Comparison of ENCODE assay signal across 20 cellular contexts in the genomic region with DNA sequence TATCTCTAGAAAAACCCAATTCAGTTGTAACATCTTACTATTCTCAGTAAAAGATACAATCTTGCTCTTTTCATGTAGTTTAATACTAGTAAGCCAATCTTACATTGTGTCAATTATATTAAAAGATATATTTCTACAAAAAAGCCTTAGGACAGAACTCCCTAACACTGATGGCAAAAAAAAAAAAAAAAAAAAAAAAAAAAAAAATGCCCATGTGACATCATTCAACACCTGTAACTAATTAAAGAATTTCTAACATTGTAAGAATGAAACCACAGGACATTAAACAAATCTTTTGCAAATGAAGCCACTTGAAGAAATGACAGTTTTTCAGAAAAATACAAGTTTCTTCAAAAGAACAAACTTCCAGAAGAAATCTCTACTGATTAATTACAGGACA.
DNase-seq lines count a peak whose midpoint lies in the region; ATAC-seq and TF ChIP-seq lines count a peak whose summit lies in the region.
"Had no signal": no experiment of that assay in that cellular context is flagged by ENCODE, and none has a peak within 500 bp of the region (broad histone marks: within the 10 kb centered on the region; RNA-seq: fewer than 3 reads in every experiment).

No MANE protein-coding gene starts in this region.

- H3K27me3 ChIP-seq in adipocyte (replicated peaks; ENCODE audit: control insufficient read depth, insufficient read depth, low read length): no peaks in the 10 kb centered on the region
- no peaks in the 10 kb centered on the region for H3K27me3 ChIP-seq in stomach
- H3K27me3 ChIP-seq: BLaER1, SJSA1 had no signal

- H3K27ac ChIP-seq in stomach: no peak overlapping the region
- H3K27ac ChIP-seq: BLaER1, SJSA1 had no signal

- BruUV-seq in Calu3 (replicated peaks; lab: Mats Ljungman, UMichigan): no TSS peak

- CTCF ChIA-PET in Calu3 (lab: Charles Lee): no interaction called here

- H3K9ac ChIP-seq in adipocyte (ENCODE audit: low read length): no peak overlapping the region
- H3K9ac ChIP-seq: BLaER1 had no signal

- no peak for DNase-seq in activated naive CD8-positive, alpha-beta T cell treated with anti-CD3 and anti-CD28 coated beads, Interleukin-2, amount 50 U/mL, for 24 hours
- DNase-seq in adipocyte (ENCODE audit: low read depth): peak; percentile 22
- peak; percentile 40 for DNase-seq in fibroblast of peridontal ligament (ENCODE audit: extremely low read depth)
- DNase-seq in NCI-H2081 treated with DMSO at 0.1 percent for 48 hours (lab: John Stamatoyannopoulos, UW): no peak
- DNase-seq in stomach: no peak
- no peak for DNase-seq in Calu3
- DNase-seq: CD4-positive, CD25-positive, alpha-beta regulatory T cell; DMS53; MV-4-11; NCI-H1105; NCI-H2029; NCI-H446 treated with DMSO at 0.1 percent for 48 hours; NCI-H526; Right ventricle myocardium superior; RPMI8226 had no signal

- TF ChIP-seq EP300 in stomach (IDR thresholded peaks at IDR 0.05): no peak

- peaks cover 42% of the 10 kb centered on the region for H3K4me1 Mint-ChIP-seq in activated naive CD8-positive, alpha-beta T cell (ENCODE audit: low read depth)
- H3K4me1 Mint-ChIP-seq in activated naive CD8-positive, alpha-beta T cell treated with anti-CD3 and anti-CD28 coated beads, Interleukin-2, amount 50 U/mL, for 24 hours: peaks cover 26% of the 10 kb centered on the region
- no peaks in the 10 kb centered on the region for H3K4me1 Mint-ChIP-seq in Calu3 (ENCODE audit: low read depth, unreplicated experiment)

- ATAC-seq in activated naive CD8-positive, alpha-beta T cell treated with anti-CD3 and anti-CD28 coated beads, Interleukin-2, amount 50 U/mL, for 24 hours: no peak
- ATAC-seq: HCT116, K562 had no signal

- peaks cover 22% of the 10 kb centered on the region for H3K36me3 Mint-ChIP-seq in activated naive CD8-positive, alpha-beta T cell
- peaks cover 14% of the 10 kb centered on the region for H3K36me3 Mint-ChIP-seq in activated naive CD8-positive, alpha-beta T cell treated with anti-CD3 and anti-CD28 coated beads, Interleukin-2, amount 50 U/mL, for 24 hours (ENCODE audit: low read depth)
- no peaks in the 10 kb centered on the region for H3K36me3 Mint-ChIP-seq in Calu3 (ENCODE audit: insufficient read depth, unreplicated experiment)

- H3K9me3 Mint-ChIP-seq in activated naive CD8-positive, alpha-beta T cell (ENCODE audit: low read depth): peaks cover 7% of the 10 kb centered on the region
- H3K9me3 Mint-ChIP-seq in activated naive CD8-positive, alpha-beta T cell treated with anti-CD3 and anti-CD28 coated beads, Interleukin-2, amount 50 U/mL, for 24 hours: peaks cover 15% of the 10 kb centered on the region
- no peaks in the 10 kb centered on the region for H3K9me3 Mint-ChIP-seq in Calu3 (ENCODE audit: low read depth, unreplicated experiment)

- peak overlapping the region; percentile 12 for H3K27ac Mint-ChIP-seq in activated naive CD8-positive, alpha-beta T cell
- H3K27ac Mint-ChIP-seq in activated naive CD8-positive, alpha-beta T cell treated with anti-CD3 and anti-CD28 coated beads, Interleukin-2, amount 50 U/mL, for 24 hours: no peak overlapping the region
- H3K27ac Mint-ChIP-seq in Calu3 (ENCODE audit: unreplicated experiment): no peak overlapping the region
- H3K27ac Mint-ChIP-seq: CD4-positive, CD25-positive, alpha-beta regulatory T cell had no signal

- H3K4me1 ChIP-seq in adipocyte (ENCODE audit: control insufficient read depth, insufficient read depth, low read length) (peaks cover 18% of the 10 kb centered on the region), stomach (peaks cover 0 to 6% (median 0%) of the 10 kb centered on the region in 4 donors)
- H3K4me1 ChIP-seq: BLaER1 had no signal

- H3K36me3 ChIP-seq in adipocyte (ENCODE audit: control insufficient read depth, insufficient read depth, low read length, severe bottlenecking) (no peaks in the 10 kb centered on the region), stomach (no peaks in the 10 kb centered on the region)
- H3K36me3 ChIP-seq: BLaER1 had no signal

- no peak for TF ChIP-seq POLR2A in stomach (IDR thresholded peaks at IDR 0.05)

- intact Hi-C loops in stomach (cut with DNase I; ENCODE audit: low total_unique reads) (no loop called here), Calu3 (cut with micrococcal nuclease; ENCODE audit: unreplicated experiment) (no loop called here)

- TF ChIP-seq CTCF in stomach (IDR thresholded peaks at IDR 0.05) (no peak), Calu3 (IDR thresholded peaks at IDR 0.05; ENCODE audit: unreplicated experiment) (no peak)

- no peaks in the 10 kb centered on the region for H3K9me3 ChIP-seq in adipocyte (ENCODE audit: control insufficient read depth, low read length)
- no peaks in the 10 kb centered on the region for H3K9me3 ChIP-seq in stomach
- H3K9me3 ChIP-seq: SJSA1 had no signal

- H3K4me3 ChIP-seq in adipocyte (ENCODE audit: low read length): no peak overlapping the region
- no peak overlapping the region for H3K4me3 ChIP-seq in stomach
- H3K4me3 ChIP-seq: BLaER1, K562, SJSA1 had no signal

- no peaks in the 10 kb centered on the region for H3K27me3 Mint-ChIP-seq in activated naive CD8-positive, alpha-beta T cell
- no peaks in the 10 kb centered on the region for H3K27me3 Mint-ChIP-seq in activated naive CD8-positive, alpha-beta T cell treated with anti-CD3 and anti-CD28 coated beads, Interleukin-2, amount 50 U/mL, for 24 hours
- no peaks in the 10 kb centered on the region for H3K27me3 Mint-ChIP-seq in Calu3 (ENCODE audit: unreplicated experiment)
- H3K27me3 Mint-ChIP-seq: CD4-positive, CD25-positive, alpha-beta regulatory T cell had no signal

- no peak overlapping the region for H3K4me3 Mint-ChIP-seq in activated naive CD8-positive, alpha-beta T cell
- no peak overlapping the region for H3K4me3 Mint-ChIP-seq in activated naive CD8-positive, alpha-beta T cell treated with anti-CD3 and anti-CD28 coated beads, Interleukin-2, amount 50 U/mL, for 24 hours
- H3K4me3 Mint-ChIP-seq in Calu3 (ENCODE audit: low read depth, unreplicated experiment): no peak overlapping the region
- H3K4me3 Mint-ChIP-seq: CD4-positive, CD25-positive, alpha-beta regulatory T cell had no signal

Comparison
In these comparisons a context has a peak if more than half of its experiments do, and no peak if none do; other contexts are left out.
1. DNase-seq: peak in adipocyte (single experiment) and fibroblast of peridontal ligament (single experiment); none in activated naive CD8-positive, alpha-beta T cell treated with anti-CD3 and anti-CD28 coated beads, Interleukin-2, amount 50 U/mL, for 24 hours (single experiment), NCI-H2081 treated with DMSO at 0.1 percent for 48 hours (single experiment), stomach (single experiment) and Calu3 (single experiment).